Comparison of ENCODE assay signal across 1 cellular context in the genomic region with DNA sequence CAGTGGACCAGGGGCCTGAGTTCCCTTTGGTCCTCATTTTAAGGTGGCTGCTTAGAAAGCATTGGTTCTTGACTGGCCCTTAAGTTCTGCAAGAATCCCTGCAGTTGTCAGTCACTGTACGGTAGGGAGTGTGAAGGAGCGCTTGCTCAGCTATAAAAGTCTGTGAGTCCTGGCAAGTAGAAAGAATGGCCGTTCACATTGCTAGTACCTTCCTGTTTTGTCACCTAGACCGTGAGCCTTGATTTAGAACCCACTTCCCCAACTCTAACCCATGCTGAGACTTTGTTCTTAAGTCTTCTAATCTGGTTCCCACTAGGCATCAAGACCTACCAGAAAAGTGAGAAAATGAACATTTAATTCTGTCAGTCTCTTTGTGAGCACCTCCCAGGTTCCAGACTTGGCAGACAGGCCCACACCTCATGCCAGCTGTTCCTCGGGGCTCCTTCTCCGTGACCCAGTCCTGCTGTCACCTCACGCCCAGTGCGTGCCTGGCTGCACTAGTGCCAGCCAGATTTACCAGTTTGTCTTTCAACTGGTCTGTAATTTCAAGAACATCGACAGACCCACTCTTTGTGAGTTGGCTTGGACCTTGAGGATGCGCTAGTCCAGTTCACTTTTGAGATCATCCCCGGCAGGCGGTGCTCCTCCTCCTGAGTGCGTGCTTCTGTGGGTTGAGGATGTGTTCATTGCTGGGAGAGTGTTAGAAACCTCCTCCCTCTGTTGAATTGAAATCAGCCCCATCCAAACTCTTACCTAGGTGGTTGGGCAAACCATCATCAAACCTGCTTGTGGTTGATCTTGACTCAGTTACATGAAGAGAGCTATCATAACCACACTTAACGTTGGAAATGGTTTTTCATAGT.
TF ChIP-seq lines count a peak whose summit lies in the region.

No MANE protein-coding gene starts in this region.

TF ChIP-seq in HepG2, 621 proteins besides CTCF, POLR2A, EP300 and RAD21 (continued from another document):
- TF ChIP-seq U2AF2 (IDR thresholded peaks at IDR 0.05; ENCODE audit: low read depth, low read length) (no peak), RCOR2 (CRISPR knock-in tag; IDR thresholded peaks at IDR 0.05) (no peak), ZNF34 (CRISPR knock-in tag; IDR thresholded peaks at IDR 0.05; ENCODE audit: borderline replicate concordance) (no peak), ZNF460 (CRISPR knock-in tag; IDR thresholded peaks at IDR 0.05; ENCODE audit: borderline replicate concordance) (no peak), CBX1 (IDR thresholded peaks at IDR 0.05; ENCODE audit: low read depth) (no peak), ZNF670 (CRISPR knock-in tag; IDR thresholded peaks at IDR 0.05; ENCODE audit: borderline replicate concordance) (no peak), ZNF737 (CRISPR knock-in tag; IDR thresholded peaks at IDR 0.05; ENCODE audit: borderline replicate concordance) (no peak), MLLT10 (CRISPR knock-in tag; IDR thresholded peaks at IDR 0.05) (no peak), JUN (CRISPR knock-in tag; IDR thresholded peaks at IDR 0.05) (no peak), HMG20B (CRISPR knock-in tag; conservative IDR thresholded peaks at IDR 0.05) (no peak), HES4 (CRISPR knock-in tag; IDR thresholded peaks at IDR 0.05; ENCODE audit: borderline replicate concordance) (no peak)
- TF ChIP-seq, protein P1, sequence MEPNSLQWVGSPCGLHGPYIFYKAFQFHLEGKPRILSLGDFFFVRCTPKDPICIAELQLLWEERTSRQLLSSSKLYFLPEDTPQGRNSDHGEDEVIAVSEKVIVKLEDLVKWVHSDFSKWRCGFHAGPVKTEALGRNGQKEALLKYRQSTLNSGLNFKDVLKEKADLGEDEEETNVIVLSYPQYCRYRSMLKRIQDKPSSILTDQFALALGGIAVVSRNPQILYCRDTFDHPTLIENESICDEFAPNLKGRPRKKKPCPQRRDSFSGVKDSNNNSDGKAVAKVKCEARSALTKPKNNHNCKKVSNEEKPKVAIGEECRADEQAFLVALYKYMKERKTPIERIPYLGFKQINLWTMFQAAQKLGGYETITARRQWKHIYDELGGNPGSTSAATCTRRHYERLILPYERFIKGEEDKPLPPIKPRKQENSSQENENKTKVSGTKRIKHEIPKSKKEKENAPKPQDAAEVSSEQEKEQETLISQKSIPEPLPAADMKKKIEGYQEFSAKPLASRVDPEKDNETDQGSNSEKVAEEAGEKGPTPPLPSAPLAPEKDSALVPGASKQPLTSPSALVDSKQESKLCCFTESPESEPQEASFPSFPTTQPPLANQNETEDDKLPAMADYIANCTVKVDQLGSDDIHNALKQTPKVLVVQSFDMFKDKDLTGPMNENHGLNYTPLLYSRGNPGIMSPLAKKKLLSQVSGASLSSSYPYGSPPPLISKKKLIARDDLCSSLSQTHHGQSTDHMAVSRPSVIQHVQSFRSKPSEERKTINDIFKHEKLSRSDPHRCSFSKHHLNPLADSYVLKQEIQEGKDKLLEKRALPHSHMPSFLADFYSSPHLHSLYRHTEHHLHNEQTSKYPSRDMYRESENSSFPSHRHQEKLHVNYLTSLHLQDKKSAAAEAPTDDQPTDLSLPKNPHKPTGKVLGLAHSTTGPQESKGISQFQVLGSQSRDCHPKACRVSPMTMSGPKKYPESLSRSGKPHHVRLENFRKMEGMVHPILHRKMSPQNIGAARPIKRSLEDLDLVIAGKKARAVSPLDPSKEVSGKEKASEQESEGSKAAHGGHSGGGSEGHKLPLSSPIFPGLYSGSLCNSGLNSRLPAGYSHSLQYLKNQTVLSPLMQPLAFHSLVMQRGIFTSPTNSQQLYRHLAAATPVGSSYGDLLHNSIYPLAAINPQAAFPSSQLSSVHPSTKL (CRISPR knock-in tag; IDR thresholded peaks at IDR 0.05): no peak
- TF ChIP-seq, protein P2, sequence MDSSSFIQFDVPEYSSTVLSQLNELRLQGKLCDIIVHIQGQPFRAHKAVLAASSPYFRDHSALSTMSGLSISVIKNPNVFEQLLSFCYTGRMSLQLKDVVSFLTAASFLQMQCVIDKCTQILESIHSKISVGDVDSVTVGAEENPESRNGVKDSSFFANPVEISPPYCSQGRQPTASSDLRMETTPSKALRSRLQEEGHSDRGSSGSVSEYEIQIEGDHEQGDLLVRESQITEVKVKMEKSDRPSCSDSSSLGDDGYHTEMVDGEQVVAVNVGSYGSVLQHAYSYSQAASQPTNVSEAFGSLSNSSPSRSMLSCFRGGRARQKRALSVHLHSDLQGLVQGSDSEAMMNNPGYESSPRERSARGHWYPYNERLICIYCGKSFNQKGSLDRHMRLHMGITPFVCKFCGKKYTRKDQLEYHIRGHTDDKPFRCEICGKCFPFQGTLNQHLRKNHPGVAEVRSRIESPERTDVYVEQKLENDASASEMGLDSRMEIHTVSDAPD (CRISPR knock-in tag; IDR thresholded peaks at IDR 0.05): no peak
- TF ChIP-seq, protein P3, sequence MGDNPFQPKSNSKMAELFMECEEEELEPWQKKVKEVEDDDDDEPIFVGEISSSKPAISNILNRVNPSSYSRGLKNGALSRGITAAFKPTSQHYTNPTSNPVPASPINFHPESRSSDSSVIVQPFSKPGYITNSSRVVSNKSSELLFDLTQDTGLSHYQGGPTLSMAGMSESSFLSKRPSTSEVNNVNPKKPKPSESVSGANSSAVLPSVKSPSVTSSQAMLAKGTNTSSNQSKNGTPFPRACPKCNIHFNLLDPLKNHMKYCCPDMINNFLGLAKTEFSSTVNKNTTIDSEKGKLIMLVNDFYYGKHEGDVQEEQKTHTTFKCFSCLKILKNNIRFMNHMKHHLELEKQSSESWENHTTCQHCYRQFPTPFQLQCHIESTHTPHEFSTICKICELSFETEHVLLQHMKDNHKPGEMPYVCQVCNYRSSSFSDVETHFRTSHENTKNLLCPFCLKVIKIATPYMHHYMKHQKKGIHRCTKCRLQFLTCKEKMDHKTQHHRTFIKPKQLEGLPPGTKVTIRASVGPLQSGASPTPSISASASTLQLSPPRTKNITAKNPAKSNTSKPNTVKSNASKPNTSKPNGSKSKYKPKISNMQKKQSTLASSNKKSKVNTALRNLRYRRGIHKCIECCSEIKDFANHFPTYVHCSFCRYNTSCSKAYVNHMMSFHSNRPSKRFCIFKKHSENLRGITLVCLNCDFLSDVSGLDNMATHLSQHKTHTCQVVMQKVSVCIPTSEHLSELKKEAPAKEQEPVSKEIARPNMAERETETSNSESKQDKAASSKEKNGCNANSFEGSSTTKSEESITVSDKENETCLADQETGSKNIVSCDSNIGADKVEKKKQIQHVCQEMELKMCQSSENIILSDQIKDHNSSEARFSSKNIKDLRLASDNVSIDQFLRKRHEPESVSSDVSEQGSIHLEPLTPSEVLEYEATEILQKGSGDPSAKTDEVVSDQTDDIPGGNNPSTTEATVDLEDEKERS (CRISPR knock-in tag; IDR thresholded peaks at IDR 0.05): no peak
- TF ChIP-seq, protein P4, sequence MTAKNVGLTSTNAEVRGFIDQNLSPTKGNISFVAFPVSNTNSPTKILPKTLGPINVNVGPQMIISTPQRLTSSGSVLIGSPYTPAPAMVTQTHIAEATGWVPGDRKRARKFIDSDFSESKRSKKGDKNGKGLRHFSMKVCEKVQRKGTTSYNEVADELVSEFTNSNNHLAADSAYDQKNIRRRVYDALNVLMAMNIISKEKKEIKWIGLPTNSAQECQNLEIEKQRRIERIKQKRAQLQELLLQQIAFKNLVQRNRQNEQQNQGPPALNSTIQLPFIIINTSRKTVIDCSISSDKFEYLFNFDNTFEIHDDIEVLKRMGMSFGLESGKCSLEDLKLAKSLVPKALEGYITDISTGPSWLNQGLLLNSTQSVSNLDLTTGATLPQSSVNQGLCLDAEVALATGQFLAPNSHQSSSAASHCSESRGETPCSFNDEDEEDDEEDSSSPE (CRISPR knock-in tag; IDR thresholded peaks at IDR 0.05): no peak
- TF ChIP-seq, protein P5, sequence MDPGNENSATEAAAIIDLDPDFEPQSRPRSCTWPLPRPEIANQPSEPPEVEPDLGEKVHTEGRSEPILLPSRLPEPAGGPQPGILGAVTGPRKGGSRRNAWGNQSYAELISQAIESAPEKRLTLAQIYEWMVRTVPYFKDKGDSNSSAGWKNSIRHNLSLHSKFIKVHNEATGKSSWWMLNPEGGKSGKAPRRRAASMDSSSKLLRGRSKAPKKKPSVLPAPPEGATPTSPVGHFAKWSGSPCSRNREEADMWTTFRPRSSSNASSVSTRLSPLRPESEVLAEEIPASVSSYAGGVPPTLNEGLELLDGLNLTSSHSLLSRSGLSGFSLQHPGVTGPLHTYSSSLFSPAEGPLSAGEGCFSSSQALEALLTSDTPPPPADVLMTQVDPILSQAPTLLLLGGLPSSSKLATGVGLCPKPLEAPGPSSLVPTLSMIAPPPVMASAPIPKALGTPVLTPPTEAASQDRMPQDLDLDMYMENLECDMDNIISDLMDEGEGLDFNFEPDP (CRISPR knock-in tag; conservative IDR thresholded peaks at IDR 0.05): no peak
